ENCODE assay signal across 8 cellular contexts in the genomic region with DNA sequence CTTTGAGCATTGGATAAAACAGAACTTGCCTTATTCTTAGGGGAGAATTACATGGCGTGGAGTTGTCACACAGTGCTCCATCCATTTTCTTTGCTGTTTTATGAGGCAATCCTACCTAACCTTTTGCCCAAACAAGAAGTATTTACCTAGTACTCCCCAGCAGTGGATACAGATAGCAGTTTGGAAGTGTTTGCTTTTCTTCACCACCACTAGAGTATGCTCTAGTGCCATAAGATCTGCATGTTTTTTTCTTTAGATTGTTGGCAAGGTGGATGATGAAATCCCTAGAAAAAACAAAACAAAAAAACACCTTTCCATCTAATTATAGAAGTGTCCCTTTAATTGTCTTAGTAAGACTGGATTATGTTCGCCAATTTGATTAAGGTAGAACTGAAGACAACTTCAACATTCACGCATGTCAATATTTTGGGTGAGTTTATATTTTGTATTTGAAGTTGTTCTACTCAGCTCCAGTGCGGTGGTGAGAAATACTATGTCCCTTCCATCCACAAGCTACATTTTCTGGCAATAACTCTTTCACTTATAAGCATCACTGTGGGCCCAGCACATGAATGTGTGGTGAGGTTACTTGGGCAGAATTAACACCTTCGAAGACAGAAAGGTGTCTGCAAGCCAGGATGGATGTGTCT. TPM values are rescaled to one million over a fixed set of nuclear protein-coding genes. Genes with fewer than 3 reads are reported as not detected.
DNase-seq lines count a peak whose midpoint lies in the region; ATAC-seq, FAIRE-seq and TF ChIP-seq lines count a peak whose summit lies in the region.

No MANE protein-coding gene starts in this region.

- intact Hi-C loops in stomach (cut with DNase I; ENCODE audit: low total_unique reads) (no loop called here), posterior cingulate gyrus (cut with DNase I) (loop anchor here (2.0 kb wide), 1 partner anchor 761 kb away; no protein-coding TSS in a partner anchor)

- TF ChIP-seq CTCF in AG09309 (IDR thresholded peaks at IDR 0.05; ENCODE audit: control insufficient read depth, insufficient read depth, low read depth, low read length, missing control alignments) (peak; percentile 62), stomach (IDR thresholded peaks at IDR 0.05) (peak in 4 of 7 experiments; percentile 27 to 52 (median 41))

- no peaks in the 10 kb centered on the region for H3K4me1 ChIP-seq in stomach

- TF ChIP-seq POLR2A in stomach (IDR thresholded peaks at IDR 0.05), result no peak

- no peaks in the 10 kb centered on the region for H3K36me3 ChIP-seq in stomach

- WGBS in stomach, 5 donors, result 39 to 60% (median 48%) methylated on average over 5 of the region's 5 CpGs

- no peak overlapping the region for H3K27ac ChIP-seq in stomach

- no peak overlapping the region for H3K4me3 ChIP-seq in AG09309 (ENCODE audit: control insufficient read depth, low read depth, low read length)
- H3K4me3 ChIP-seq in stomach, result no peak overlapping the region

- H3K27me3 ChIP-seq in stomach, result peaks cover 0 to 40% (median 0%) of the 10 kb centered on the region in 3 donors

- FAIRE-seq in GM19239 (lab: Jason Lieb, UNC), result no peak

- TF ChIP-seq EP300 in stomach (IDR thresholded peaks at IDR 0.05), result no peak

- no peak for DNase-seq in AG09309 (ENCODE audit: low read depth)
- peak; percentile 66 for DNase-seq in H4 (ENCODE audit: low spot score)
- peak; percentile 76 for DNase-seq in NCI-H748 treated with DMSO at 0.1 percent for 48 hours (lab: John Stamatoyannopoulos, UW)
- no peak for DNase-seq in stomach
- no peak for DNase-seq in GM19239 (ENCODE audit: insufficient read length, low spot score)
- DNase-seq in posterior cingulate gyrus, result no peak

- ATAC-seq in esophagus mucosa (peak; percentile 65), HG02588 (IDR thresholded peaks at IDR 0.05; ENCODE audit: unreplicated experiment) (no peak)

- H3K9me3 ChIP-seq in stomach, result no peaks in the 10 kb centered on the region

RNA-seq across cellular contexts. Expression of a gene that starts 23.6 kb away (rescaled TPM):
- 8.3 and 9.7 TPM in 2 replicates for total RNA-seq in H4 (2014; rRNA removed; shearing (Covaris generic))
- total RNA-seq in esophagus mucosa (8.9 TPM), stomach (10 to 100 TPM in 3 of 5 donors, 1 to 10 TPM in 1, not detected in 1; 9.4 to 25.7 (median 15.9) TPM)
- 1 to 10 TPM; 2.9 to 8.5 (median 2.9) TPM for polyA plus RNA-seq in stomach

Comparison
In these comparisons a context has a peak if more than half of its experiments do, and no peak if none do; other contexts are left out.
1. DNase-seq: peak in H4 (single experiment) and NCI-H748 treated with DMSO at 0.1 percent for 48 hours (single experiment); none in AG09309 (single experiment), stomach (single experiment), GM19239 (single experiment) and posterior cingulate gyrus (0 of 10).